Comparison of ENCODE assay signal across 9 cellular contexts in genomic region chr2:99154643-99155536, GRCh38. TPM values are rescaled to one million over a fixed set of nuclear protein-coding genes. Genes with fewer than 3 reads are reported as not detected.
DNase-seq lines count a peak whose midpoint lies in the region; ATAC-seq and TF ChIP-seq lines count a peak whose summit lies in the region.
"Had no signal": no experiment of that assay in that cellular context is flagged by ENCODE, and none has a peak within 500 bp of the region (broad histone marks: within the 10 kb centered on the region; RNA-seq: fewer than 3 reads in every experiment).

Gene LIPT1 (plus strand): TSS chr2:99154967. CDS start chr2:99161958, 6,991 bp downstream.
Gene TSGA10 (minus strand): TSS chr2:99154942. CDS start chr2:99109439, 45,503 bp downstream.

- H3K4me1 Mint-ChIP-seq in WTC11 = peaks cover 21% of the 10 kb centered on the region
- peaks cover 11 to 40% of the 10 kb centered on the region in 2 donors for H3K4me1 Mint-ChIP-seq in immature natural killer cell

- no peaks in the 10 kb centered on the region for H3K27me3 ChIP-seq in spleen (replicated peaks in 1 of 7)

- no peaks in the 10 kb centered on the region for H3K9me3 ChIP-seq in spleen

- ATAC-seq in GM18907 (IDR thresholded peaks at IDR 0.05; ENCODE audit: unreplicated experiment) (peak; percentile 95), HG03139 (IDR thresholded peaks at IDR 0.05; ENCODE audit: unreplicated experiment) (peak; percentile 96), WTC11 (peak; percentile 93)

- H3K27ac Mint-ChIP-seq in WTC11 = peak within 1 kb of the TSS; percentile 94
- H3K27ac Mint-ChIP-seq in immature natural killer cell = peak within 1 kb of the TSS in 1 of 6 donors; percentile 97
- H3K27ac Mint-ChIP-seq: T-helper 1 cell treated with Interleukin-12 subunit alpha and Interleukin-12 subunit beta and Interleukin-4 antibody, amounts not matched to agents 30 μg/mL and 1 μg/mL, for 36 hours had no signal

- peak; percentile 18 to 56 (median 44) for TF ChIP-seq POLR2A in spleen (IDR thresholded peaks at IDR 0.05)

- H3K36me3 ChIP-seq in spleen = peaks cover 0 to 30% (median 16%) of the 10 kb centered on the region in 6 donors

- H3K27me3 Mint-ChIP-seq in WTC11 (ENCODE audit: low read depth) = no peaks in the 10 kb centered on the region; the same call in 1 of the 2 replicates
- H3K27me3 Mint-ChIP-seq in immature natural killer cell (ENCODE audit: low read depth in 3 of 3) = peaks cover 4 to 17% (median 7%) of the 10 kb centered on the region in 3 donors

- peak within 1 kb of the TSS; percentile 89 to 97 (median 94) for H3K27ac ChIP-seq in spleen

- 0 to 1% (median 0%) methylated on average over 36 to 70 of the region's 70 CpGs for WGBS in spleen, 5 donors

- POLR2A ChIA-PET in WTC11 (lab: Charles Lee) = interaction anchor here (1.1 to 3.6 kb wide), 4 partner anchors 12 to 182 kb away, joined by 3 to 18 read pairs (median 4); partner anchors contain the start of genes C2orf15 and EIF5B

- H3K4me1 ChIP-seq in spleen = peaks cover 19 to 71% (median 33%) of the 10 kb centered on the region in 6 donors

- H3K4me3 Mint-ChIP-seq in WTC11 (peak within 1 kb of the TSS; percentile 78), immature natural killer cell (no peak within 1 kb of the TSS)
- H3K4me3 Mint-ChIP-seq: T-helper 1 cell treated with Interleukin-12 subunit alpha and Interleukin-12 subunit beta and Interleukin-4 antibody, amounts not matched to agents 30 μg/mL and 1 μg/mL, for 36 hours had no signal

- H3K9me3 Mint-ChIP-seq in WTC11 (no peaks in the 10 kb centered on the region), immature natural killer cell (no peaks in the 10 kb centered on the region)
- H3K9me3 Mint-ChIP-seq: T-helper 1 cell treated with Interleukin-12 subunit alpha and Interleukin-12 subunit beta and Interleukin-4 antibody, amounts not matched to agents 30 μg/mL and 1 μg/mL, for 36 hours had no signal

- CTCF ChIA-PET in WTC11 (lab: Charles Lee) = interaction anchor here (0.9 to 1.8 kb wide), 3 partner anchors 13 to 20 kb away, joined by 3 to 9 read pairs (median 3); no protein-coding TSS in a partner anchor

- DNase-seq in AG08396 (ENCODE audit: low spot score) (peak; percentile 96), NCI-H2196 treated with DMSO at 0.1 percent for 48 hours (lab: John Stamatoyannopoulos, UW; ENCODE audit: unreplicated experiment) (peak; percentile 77), WTC11 (ENCODE audit: low spot score) (peak; percentile 80), cardiac fibroblast (ENCODE audit: low read depth in 2 of 2) (peak; percentile 87 to 93), immature natural killer cell (peak; percentile 91 to 92 (median 91)), spleen (peak; percentile 97)

- intact Hi-C loops in spleen (cut with DNase I; ENCODE audit: low total_unique reads) = no loop called here

- TF ChIP-seq CTCF in WTC11 (IDR thresholded peaks at IDR 0.05) (no peak), cardiac fibroblast (IDR thresholded peaks at IDR 0.05; ENCODE audit: low read depth, low read length) (no peak), spleen (IDR thresholded peaks at IDR 0.05 in 8 of 11, conservative IDR thresholded peaks at IDR 0.05 in 3 of 11) (peak in 4 of 11 experiments; percentile 14 to 39 (median 30))

- H3K4me3 ChIP-seq in cardiac fibroblast (replicated peaks in 1 of 2; ENCODE audit: low read depth in 2 of 2, low read length in 2 of 2) (peak within 1 kb of the TSS; percentile 85 to 96), spleen (peak within 1 kb of the TSS; percentile 66 to 87 (median 74))

- H3K36me3 Mint-ChIP-seq in WTC11 = peaks cover 16% of the 10 kb centered on the region
- peaks cover 11 to 21% (median 12%) of the 10 kb centered on the region in 3 donors for H3K36me3 Mint-ChIP-seq in immature natural killer cell

TF ChIP-seq in WTC11, 78 proteins besides CTCF, POLR2A, EP300 and RAD21 (continues in another document):
- TF ChIP-seq RELA (CRISPR knock-in tag; IDR thresholded peaks at IDR 0.05; ENCODE audit: borderline replicate concordance) = peak; percentile 95
- TF ChIP-seq ESRRA (CRISPR knock-in tag; IDR thresholded peaks at IDR 0.05; ENCODE audit: borderline replicate concordance) = peak; percentile 87; the same call in 1 of the 2 replicates
- TF ChIP-seq CBFB (CRISPR knock-in tag; IDR thresholded peaks at IDR 0.05; ENCODE audit: low read depth) = peak; percentile 70; the same call in 1 of the 2 replicates
- TF ChIP-seq PREB (CRISPR knock-in tag; IDR thresholded peaks at IDR 0.05; ENCODE audit: borderline replicate concordance) = peak; percentile 86; the same call in 1 of the 2 replicates
- TF ChIP-seq E2F4 (CRISPR knock-in tag; IDR thresholded peaks at IDR 0.05; ENCODE audit: borderline replicate concordance, low read depth) = no peak
- TF ChIP-seq ATF6 (CRISPR knock-in tag; IDR thresholded peaks at IDR 0.05) = no peak; the same call in 1 of the 2 replicates
- peak; percentile 96 for TF ChIP-seq ZBTB21 (CRISPR knock-in tag; IDR thresholded peaks at IDR 0.05; ENCODE audit: borderline replicate concordance)
- peak; percentile 90; the same call in 1 of the 2 replicates for TF ChIP-seq ARID4B (CRISPR knock-in tag; IDR thresholded peaks at IDR 0.05; ENCODE audit: borderline replicate concordance)
- no peak for TF ChIP-seq IRF2 (CRISPR knock-in tag; IDR thresholded peaks at IDR 0.05; ENCODE audit: borderline replicate concordance, low read depth)
- TF ChIP-seq TEAD1 (CRISPR knock-in tag; IDR thresholded peaks at IDR 0.05) = peak; percentile 77; the same call in 1 of the 2 replicates

RNA-seq across cellular contexts. Expression of gene LIPT1, which starts in this region (rescaled TPM):
- total RNA-seq in WTC11 (2021) (7.1 to 9.7 TPM (median 8.1 TPM) in 3 replicates), spleen (10 to 100 TPM; 10.4 to 20.8 (median 15.6) TPM)
- polyA plus RNA-seq in immature natural killer cell (10 to 100 TPM; 11.6 to 21.3 (median 20.7) TPM), spleen (10 to 100 TPM; 12.0 to 20.3 (median 17.6) TPM)

RNA-seq across cellular contexts. Expression of gene TSGA10, which starts in this region (rescaled TPM):
- total RNA-seq in WTC11 (2021) = 8.9 to 9.3 TPM (median 9.1 TPM) in 3 replicates
- 10 to 100 TPM in 2 of 3 donors, 1 to 10 TPM in 1; 7.9 to 15.9 (median 11.0) TPM for polyA plus RNA-seq in immature natural killer cell
- total RNA-seq in spleen = 10 to 100 TPM in 3 of 7 donors, 1 to 10 TPM in 4; 6.8 to 14.0 (median 8.1) TPM
- 1 to 10 TPM; 2.5 to 4.6 (median 2.7) TPM for polyA plus RNA-seq in spleen

Comparison
In these comparisons a context has a peak if more than half of its experiments do, and no peak if none do; other contexts are left out.
1. Peak in every context shown above with its lines: DNase-seq, ATAC-seq, H3K4me3 ChIP-seq and H3K27ac ChIP-seq.